In the genomic region with DNA sequence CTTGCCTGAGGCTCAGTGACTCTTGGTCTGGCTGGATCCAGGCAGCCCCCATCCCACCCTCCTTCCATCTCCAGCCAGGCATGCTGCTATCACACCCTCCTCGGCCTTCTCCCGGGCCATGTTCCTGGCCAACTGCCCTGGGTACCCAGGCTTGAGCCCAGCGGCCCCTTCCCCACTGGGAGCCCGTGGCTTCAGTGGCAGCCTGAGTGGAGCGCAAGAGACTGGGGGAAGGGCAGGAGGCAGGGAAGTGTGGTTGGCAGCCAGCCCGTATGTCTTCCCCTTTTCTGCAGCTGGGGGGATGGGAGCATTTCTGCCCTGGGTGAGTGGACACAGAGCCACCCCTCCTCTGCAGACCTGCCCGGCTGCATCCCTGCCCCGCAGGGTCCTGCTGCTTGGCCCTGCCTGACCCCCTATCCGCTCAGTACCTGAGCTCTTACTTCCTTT, we compare ENCODE assay signal across 11 cellular contexts.
DNase-seq lines count a peak whose midpoint lies in the region; ATAC-seq, FAIRE-seq and TF ChIP-seq lines count a peak whose summit lies in the region.
"Had no signal": no experiment of that assay in that cellular context is flagged by ENCODE, and none has a peak within 500 bp of the region (broad histone marks: within the 10 kb centered on the region; RNA-seq: fewer than 3 reads in every experiment).

No MANE protein-coding gene starts in this region.

- H3K9ac ChIP-seq in HepG2 (ENCODE audit: insufficient read depth, low read depth, low read length): no peak overlapping the region
- H3K9ac ChIP-seq in GM12878 (ENCODE audit: control insufficient read depth, insufficient read depth, low read length): no peak overlapping the region

- H4K20me1 ChIP-seq in HepG2 (ENCODE audit: insufficient read depth, low read length) (no peaks in the 10 kb centered on the region), GM12878 (ENCODE audit: control insufficient read depth, insufficient read depth) (no peaks in the 10 kb centered on the region)

- no peaks in the 10 kb centered on the region for H3K9me3 Mint-ChIP-seq in T-helper 2 cell treated with Interferon-gamma antibody and Interleukin-4, amounts not matched to agents 5 μg/mL and 100 μg/mL, for 36 hours
- H3K9me3 Mint-ChIP-seq: activated naive CD4-positive, alpha-beta T cell treated with anti-CD3 and anti-CD28 coated beads, Interleukin-2, amount 50 U/mL, for 24 hours; stimulated activated naive CD8-positive, alpha-beta T cell treated with anti-CD3 and anti-CD28 coated beads, Interleukin-15, amount 100 ng/mL, for 72 hours had no signal

- CTCF ChIA-PET in HepG2 (lab: Yijun Ruan, JAX; ENCODE audit: low intra/inter-chr PET ratio, low total read pairs) (no interaction called here), GM12878 (lab: Yijun Ruan, JAX) (interaction anchor here (1.2 to 1.4 kb wide), 3 partner anchors 12 to 200 kb away, joined by 3 to 5 read pairs (median 3); no protein-coding TSS in a partner anchor)

- ATAC-seq in right lobe of liver (peak; percentile 43 to 79 (median 64)), HepG2 (no peak), GM12878 (peak; percentile 45), lower lobe of right lung (peak; percentile 36 to 61), aorta (ENCODE audit: low FRiP score) (no peak), GM18858 (IDR thresholded peaks at IDR 0.05; ENCODE audit: unreplicated experiment) (no peak)
- ATAC-seq: foreskin keratinocyte had no signal

- H3K27me3 ChIP-seq in right lobe of liver (no peaks in the 10 kb centered on the region), HepG2 (ENCODE audit: control insufficient read depth in 1 of 2, insufficient read depth in 2 of 2, low read length in 2 of 2) (peaks cover 3 to 13% of the 10 kb centered on the region in 2 experiments; a peak in 3 of 5 replicates), GM12878 (replicated peaks in 1 of 2; ENCODE audit: control insufficient read depth in 2 of 2, insufficient read depth in 2 of 2, low read length in 1 of 2) (no peaks in the 10 kb centered on the region; a peak in 1 of 4 replicates), lower lobe of right lung (ENCODE audit: low read depth) (no peaks in the 10 kb centered on the region), aorta (ENCODE audit: control insufficient read depth in 1 of 2, insufficient read depth in 2 of 2, low read length in 1 of 2) (no peaks in the 10 kb centered on the region)
- H3K27me3 ChIP-seq: foreskin keratinocyte had no signal

- H2AFZ ChIP-seq in HepG2 (ENCODE audit: low read length): no peak overlapping the region
- H2AFZ ChIP-seq in GM12878 (ENCODE audit: control insufficient read depth, low read depth, low read length): no peak overlapping the region

- TF ChIP-seq EP300 in HepG2 (IDR thresholded peaks at IDR 0.05; ENCODE audit: low read depth in 2 of 2, low read length in 2 of 2) (no peak), HepG2 (CRISPR knock-in tag; IDR thresholded peaks at IDR 0.05; ENCODE audit: borderline replicate concordance) (no peak), GM12878 (IDR thresholded peaks at IDR 0.05; ENCODE audit: borderline replicate concordance in 1 of 2, control insufficient read depth in 1 of 2, low read depth in 2 of 2, low read length in 2 of 2) (no peak)

- BruUV-seq in HepG2 (replicated peaks; lab: Mats Ljungman, UMichigan) (no TSS peak), GM12878 (replicated peaks; lab: Mats Ljungman, UMichigan) (no TSS peak)

- TF ChIP-seq POLR2A in right lobe of liver (IDR thresholded peaks at IDR 0.05) (no peak), HepG2 (IDR thresholded peaks at IDR 0.05; ENCODE audit: insufficient read depth in 1 of 2, low read depth in 2 of 2, low read length in 2 of 2) (no peak), GM12878 (IDR thresholded peaks at IDR 0.05; ENCODE audit: low read depth, low read length) (no peak)

- H3K27ac Mint-ChIP-seq in T-helper 2 cell treated with Interferon-gamma antibody and Interleukin-4, amounts not matched to agents 5 μg/mL and 100 μg/mL, for 36 hours: no peak overlapping the region
- H3K27ac Mint-ChIP-seq: activated naive CD4-positive, alpha-beta T cell treated with anti-CD3 and anti-CD28 coated beads, Interleukin-2, amount 50 U/mL, for 24 hours had no signal

- H3K4me1 ChIP-seq in right lobe of liver: no peaks in the 10 kb centered on the region
- peaks cover 38% of the 10 kb centered on the region for H3K4me1 ChIP-seq in HepG2 (ENCODE audit: insufficient read depth, low read length)
- H3K4me1 ChIP-seq in GM12878 (ENCODE audit: control insufficient read depth, insufficient read depth, low read length): no peaks in the 10 kb centered on the region
- H3K4me1 ChIP-seq in lower lobe of right lung: no peaks in the 10 kb centered on the region
- no peaks in the 10 kb centered on the region for H3K4me1 ChIP-seq in aorta (ENCODE audit: control insufficient read depth in 1 of 2, insufficient read depth in 2 of 2, low read length in 2 of 2)
- H3K4me1 ChIP-seq: foreskin keratinocyte had no signal

- no peaks in the 10 kb centered on the region for H3K27me3 Mint-ChIP-seq in T-helper 2 cell treated with Interferon-gamma antibody and Interleukin-4, amounts not matched to agents 5 μg/mL and 100 μg/mL, for 36 hours (ENCODE audit: low read depth)
- H3K27me3 Mint-ChIP-seq: activated naive CD4-positive, alpha-beta T cell treated with anti-CD3 and anti-CD28 coated beads, Interleukin-2, amount 50 U/mL, for 24 hours had no signal

- no peaks in the 10 kb centered on the region for H3K4me1 Mint-ChIP-seq in T-helper 2 cell treated with Interferon-gamma antibody and Interleukin-4, amounts not matched to agents 5 μg/mL and 100 μg/mL, for 36 hours (ENCODE audit: low read depth)
- H3K4me1 Mint-ChIP-seq: activated naive CD4-positive, alpha-beta T cell treated with anti-CD3 and anti-CD28 coated beads, Interleukin-2, amount 50 U/mL, for 24 hours; stimulated activated naive CD8-positive, alpha-beta T cell treated with anti-CD3 and anti-CD28 coated beads, Interleukin-15, amount 100 ng/mL, for 72 hours had no signal

- WGBS in right lobe of liver (ENCODE audit: insufficient coverage, low coverage, low lambda C conversion rate, missing lambda C conversion rate): 16% methylated on average over 5 of the region's 9 CpGs
- 0% methylated on average over 7 of the region's 9 CpGs for WGBS in HepG2 (ENCODE audit: low lambda C conversion rate)
- WGBS in GM12878 (ENCODE audit: insufficient coverage, insufficient replicate concordance, low lambda C conversion rate, missing lambda C conversion rate): 2% methylated on average over 8 of the region's 9 CpGs
- WGBS in aorta, 2 donors: 39 to 53% methylated on average over 9 of the region's 9 CpGs

- POLR2A ChIA-PET in HepG2 (lab: Yijun Ruan, JAX): no interaction called here
- POLR2A ChIA-PET in GM12878 (lab: Charles Lee): no interaction called here

- no peak overlapping the region for H3K4me3 ChIP-seq in right lobe of liver
- no peak overlapping the region for H3K4me3 ChIP-seq in HepG2 (replicated peaks in 1 of 3; ENCODE audit: insufficient read depth in 1 of 3, low read depth in 2 of 3, low read length in 3 of 3)
- H3K4me3 ChIP-seq in GM12878: no peak overlapping the region
- H3K4me3 ChIP-seq in lower lobe of right lung: no peak overlapping the region
- no peak overlapping the region for H3K4me3 ChIP-seq in aorta (ENCODE audit: low read length in 2 of 2)

- no peak overlapping the region for H3K4me2 ChIP-seq in HepG2 (ENCODE audit: low read depth, low read length)
- no peak overlapping the region for H3K4me2 ChIP-seq in GM12878 (ENCODE audit: control insufficient read depth, insufficient read depth)

- H3K36me3 ChIP-seq in right lobe of liver: no peaks in the 10 kb centered on the region
- no peaks in the 10 kb centered on the region for H3K36me3 ChIP-seq in HepG2 (replicated peaks in 1 of 2; ENCODE audit: control insufficient read depth in 1 of 2, insufficient read depth in 2 of 2, low read length in 2 of 2)
- no peaks in the 10 kb centered on the region for H3K36me3 ChIP-seq in GM12878 (ENCODE audit: control insufficient read depth in 2 of 2, insufficient read depth in 2 of 2, low read length in 1 of 2)
- no peaks in the 10 kb centered on the region for H3K36me3 ChIP-seq in lower lobe of right lung
- no peaks in the 10 kb centered on the region for H3K36me3 ChIP-seq in aorta (ENCODE audit: control insufficient read depth in 1 of 2, insufficient read depth in 2 of 2, low read length in 1 of 2)

- TF ChIP-seq CTCF in right lobe of liver (IDR thresholded peaks at IDR 0.05) (no peak), HepG2 (CRISPR knock-in tag; IDR thresholded peaks at IDR 0.05) (no peak), GM12878 (IDR thresholded peaks at IDR 0.05 in 2 of 3, conservative IDR thresholded peaks at IDR 0.05 in 1 of 3; ENCODE audit: control insufficient read depth in 2 of 3, extremely low read depth in 1 of 3, insufficient read depth in 1 of 3, low read depth in 3 of 3, low read length in 3 of 3) (no peak), lower lobe of right lung (IDR thresholded peaks at IDR 0.05) (no peak)

- H3K9me3 ChIP-seq in right lobe of liver (no peaks in the 10 kb centered on the region), HepG2 (ENCODE audit: low read length) (no peaks in the 10 kb centered on the region), GM12878 (replicated peaks; ENCODE audit: control insufficient read depth, insufficient read depth, low read length) (no peaks in the 10 kb centered on the region), lower lobe of right lung (no peaks in the 10 kb centered on the region), aorta (ENCODE audit: control insufficient read depth, low read length) (no peaks in the 10 kb centered on the region)

- DNase-seq in right lobe of liver: peak in 2 of 3 donors; percentile 60 to 67
- no peak for DNase-seq in HepG2 (ENCODE audit: low spot score)
- DNase-seq in GM12878 (ENCODE audit: low read depth, low spot score): no peak
- DNase-seq in lower lobe of right lung: peak; percentile 79
- peak; percentile 77 to 87 for DNase-seq in aorta
- DNase-seq in dedifferentiated amniotic fluid mesenchymal stem cell (ENCODE audit: extremely low spot score): no peak
- no peak for DNase-seq in T-helper 2 cell treated with Interferon-gamma antibody and Interleukin-4, amounts not matched to agents 5 μg/mL and 100 μg/mL, for 36 hours (ENCODE audit: low spot score)
- DNase-seq: foreskin keratinocyte had no signal

- TF ChIP-seq RAD21 in HepG2 (CRISPR knock-in tag; IDR thresholded peaks at IDR 0.05) (no peak), GM12878 (IDR thresholded peaks at IDR 0.05; ENCODE audit: insufficient read depth, low read depth, low read length) (no peak)

- H3K4me3 Mint-ChIP-seq in T-helper 2 cell treated with Interferon-gamma antibody and Interleukin-4, amounts not matched to agents 5 μg/mL and 100 μg/mL, for 36 hours: no peak overlapping the region
- H3K4me3 Mint-ChIP-seq: activated naive CD4-positive, alpha-beta T cell treated with anti-CD3 and anti-CD28 coated beads, Interleukin-2, amount 50 U/mL, for 24 hours; stimulated activated naive CD8-positive, alpha-beta T cell treated with anti-CD3 and anti-CD28 coated beads, Interleukin-15, amount 100 ng/mL, for 72 hours had no signal

- no peaks in the 10 kb centered on the region for H3K36me3 Mint-ChIP-seq in T-helper 2 cell treated with Interferon-gamma antibody and Interleukin-4, amounts not matched to agents 5 μg/mL and 100 μg/mL, for 36 hours (ENCODE audit: low read depth)
- H3K36me3 Mint-ChIP-seq: activated naive CD4-positive, alpha-beta T cell treated with anti-CD3 and anti-CD28 coated beads, Interleukin-2, amount 50 U/mL, for 24 hours had no signal

- RAD21 ChIA-PET in GM12878 (lab: Charles Lee; ENCODE audit: unreplicated experiment): interaction anchor here (0.9 kb wide), 1 partner anchor 45 kb away, joined by 3 read pairs; no protein-coding TSS in a partner anchor

- SMC1A ChIA-PET in GM12878 (lab: Charles Lee; ENCODE audit: uncharacterized antibody, unreplicated experiment): interaction anchor here (2.0 kb wide), 1 partner anchor 14 kb away, joined by 5 read pairs; no protein-coding TSS in a partner anchor

- H3K79me2 ChIP-seq in HepG2 (ENCODE audit: insufficient read depth, low read length) (no peaks in the 10 kb centered on the region), GM12878 (ENCODE audit: control insufficient read depth, insufficient read depth, low read length) (no peaks in the 10 kb centered on the region)

- no peak overlapping the region for H3K27ac ChIP-seq in right lobe of liver
- no peak overlapping the region for H3K27ac ChIP-seq in HepG2 (ENCODE audit: extremely low read length, insufficient read depth, low read length)
- H3K27ac ChIP-seq in GM12878 (ENCODE audit: control insufficient read depth, insufficient read depth): no peak overlapping the region
- no peak overlapping the region for H3K27ac ChIP-seq in lower lobe of right lung
- no peak overlapping the region for H3K27ac ChIP-seq in aorta (ENCODE audit: low read depth in 1 of 2, low read length in 2 of 2)
- H3K27ac ChIP-seq: foreskin keratinocyte had no signal

- FAIRE-seq in HepG2 (lab: Jason Lieb, UNC): no peak
- no peak for FAIRE-seq in GM12878 (lab: Jason Lieb, UNC)

- intact Hi-C loops in right lobe of liver (cut with DNase I): no loop called here
- intact Hi-C loops in HepG2 (cut with micrococcal nuclease; ENCODE audit: unreplicated experiment): no loop called here
- intact Hi-C loops in GM12878 (cut with micrococcal nuclease; ENCODE audit: unreplicated experiment): no loop called here
- intact Hi-C loops in lower lobe of right lung (cut with DNase I): no loop called here
- intact Hi-C loops in aorta (cut with DNase I): no loop called here

- in situ Hi-C loops in HepG2 (cut with HindIII; ENCODE audit: extremely low pct_ligation_motif_present, low pct_unique_long_range_greater_than_20kb): no loop called here
- in situ Hi-C loops in GM12878 (cut with MboI): no loop called here

Comparison
In these comparisons a context has a peak if more than half of its experiments do, and no peak if none do; other contexts are left out.
1. ATAC-seq: peak in right lobe of liver (4 of 4), GM12878 (single experiment) and lower lobe of right lung (2 of 2); none in HepG2 (single experiment), aorta (single experiment) and GM18858 (single experiment).
2. DNase-seq: peak in right lobe of liver (2 of 3), lower lobe of right lung (single experiment) and aorta (2 of 2); none in HepG2 (single experiment), GM12878 (single experiment), dedifferentiated amniotic fluid mesenchymal stem cell (single experiment) and T-helper 2 cell treated with Interferon-gamma antibody and Interleukin-4, amounts not matched to agents 5 μg/mL and 100 μg/mL, for 36 hours (single experiment).